ENCODE assay signal across 19 cellular contexts in the genomic region with DNA sequence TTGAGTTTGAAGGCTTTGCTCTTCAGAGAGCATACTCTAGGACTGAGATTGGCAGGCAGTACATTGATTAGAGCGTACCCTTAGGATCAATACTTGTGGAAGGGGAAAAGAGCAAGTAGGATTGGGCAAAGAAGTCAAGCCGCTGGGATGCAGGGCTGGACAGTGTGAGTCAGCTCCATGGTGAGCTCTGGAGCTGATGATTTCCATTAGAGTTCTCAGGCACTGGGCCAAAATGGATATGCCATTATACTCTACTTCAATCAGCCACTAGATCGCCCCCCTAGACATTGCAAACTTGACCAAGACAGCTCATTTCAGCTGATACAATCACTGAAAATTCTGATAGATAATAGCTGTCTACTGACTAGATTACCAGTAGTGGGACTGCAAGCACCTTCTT.
DNase-seq lines count a peak whose midpoint lies in the region; ATAC-seq and TF ChIP-seq lines count a peak whose summit lies in the region.
"Had no signal": no experiment of that assay in that cellular context is flagged by ENCODE, and none has a peak within 500 bp of the region (broad histone marks: within the 10 kb centered on the region; RNA-seq: fewer than 3 reads in every experiment).

No MANE protein-coding gene starts in this region.

- TF ChIP-seq CTCF in SK-N-SH (IDR thresholded peaks at IDR 0.05): no peak
- TF ChIP-seq CTCF in progenitor cell of endocrine pancreas (IDR thresholded peaks at IDR 0.05; ENCODE audit: unreplicated experiment): no peak

- CTCF ChIA-PET in SK-N-SH (lab: Yijun Ruan, JAX): no interaction called here

- no peaks in the 10 kb centered on the region for H3K27me3 ChIP-seq in SK-N-SH (ENCODE audit: insufficient read depth)
- H3K27me3 ChIP-seq: BLaER1 treated with 17β-estradiol and CSF1 and Interleukin-3, amounts not matched to agents 10 nM and 100 nM had no signal

- H4K20me1 ChIP-seq in SK-N-SH (ENCODE audit: insufficient read depth): no peaks in the 10 kb centered on the region
- H4K20me1 ChIP-seq: BLaER1 treated with 17β-estradiol and CSF1 and Interleukin-3, amounts not matched to agents 10 nM and 100 nM had no signal

- H3K27ac Mint-ChIP-seq in progenitor cell of endocrine pancreas: no peak overlapping the region
- H3K27ac Mint-ChIP-seq in stimulated activated naive B cell treated with anti-CD40 and anti-IgM and Interleukin-4, amounts not matched to agents 10 μg/mL and 1 μg/mL and 100 μg/mL, for 72 hours: no peak overlapping the region
- H3K27ac Mint-ChIP-seq: CD8-positive, alpha-beta T cell; GM23338; HFFc6; IgD-negative memory B cell had no signal

- no peaks in the 10 kb centered on the region for H3K9me2 ChIP-seq in SK-N-SH

- no peak for TF ChIP-seq RAD21 in SK-N-SH (IDR thresholded peaks at IDR 0.05; ENCODE audit: low read length)

- H3K9me3 Mint-ChIP-seq in progenitor cell of endocrine pancreas (ENCODE audit: low read depth): peaks cover 13% of the 10 kb centered on the region
- H3K9me3 Mint-ChIP-seq in stimulated activated naive B cell treated with anti-CD40 and anti-IgM and Interleukin-4, amounts not matched to agents 10 μg/mL and 1 μg/mL and 100 μg/mL, for 72 hours: peaks cover 0 to 8% of the 10 kb centered on the region in 2 donors

- H3K9me3 ChIP-seq in SK-N-SH: no peaks in the 10 kb centered on the region
- H3K9me3 ChIP-seq: A549; BLaER1 treated with 17β-estradiol and CSF1 and Interleukin-3, amounts not matched to agents 10 nM and 100 nM had no signal

- WGBS in SK-N-SH (ENCODE audit: low lambda C conversion rate): 80% methylated on average over 3 of the region's 3 CpGs

- H3K4me3 ChIP-seq in SK-N-SH (ENCODE audit: low read depth in 2 of 2, low read length in 1 of 2): no peak overlapping the region
- H3K4me3 ChIP-seq: A549; BLaER1 treated with 17β-estradiol and CSF1 and Interleukin-3, amounts not matched to agents 10 nM and 100 nM; GM23338 had no signal

- ATAC-seq in SK-N-SH treated with all-trans-retinoic acid at 6 μM for 48 hours: peak; percentile 28; the same call in 1 of the 3 replicates
- ATAC-seq in stimulated activated naive B cell treated with anti-CD40 and anti-IgM and Interleukin-4, amounts not matched to agents 10 μg/mL and 1 μg/mL and 100 μg/mL, for 72 hours (replicated peaks): no peak
- ATAC-seq: A549; CD8-positive, alpha-beta T cell; GM23338; HCT116; HepG2 had no signal

- DNase-seq in SK-N-SH: no peak
- peak; percentile 28 for DNase-seq in HT1080 (ENCODE audit: low read depth)
- peak; percentile 13 for DNase-seq in astrocyte of the hippocampus (ENCODE audit: low read depth, low spot score)
- DNase-seq in iris pigment epithelial cell (ENCODE audit: low read depth): peak; percentile 16
- no peak for DNase-seq in progenitor cell of endocrine pancreas (ENCODE audit: low spot score, unreplicated experiment)
- DNase-seq in stimulated activated CD4-positive, alpha-beta T cell treated with anti-CD3 and anti-CD28 coated beads, Interleukin-15, amount 100 ng/mL, for 24 hours: no peak
- no peak for DNase-seq in stimulated activated naive B cell treated with anti-CD40 and anti-IgM and Interleukin-4, amounts not matched to agents 10 μg/mL and 1 μg/mL and 100 μg/mL, for 72 hours
- DNase-seq: Calu3; CD8-positive, alpha-beta T cell; DMS79 treated with DMSO at 0.1 percent for 48 hours; HFFc6 had no signal

- H3K4me3 Mint-ChIP-seq in progenitor cell of endocrine pancreas (ENCODE audit: low read depth): no peak overlapping the region
- no peak overlapping the region for H3K4me3 Mint-ChIP-seq in stimulated activated naive B cell treated with anti-CD40 and anti-IgM and Interleukin-4, amounts not matched to agents 10 μg/mL and 1 μg/mL and 100 μg/mL, for 72 hours
- H3K4me3 Mint-ChIP-seq: CD8-positive, alpha-beta T cell; GM23338; HFFc6; IgD-negative memory B cell had no signal

- no peaks in the 10 kb centered on the region for H3K4me1 Mint-ChIP-seq in progenitor cell of endocrine pancreas (ENCODE audit: low read depth)
- peaks cover 0 to 4% of the 10 kb centered on the region in 2 donors for H3K4me1 Mint-ChIP-seq in stimulated activated naive B cell treated with anti-CD40 and anti-IgM and Interleukin-4, amounts not matched to agents 10 μg/mL and 1 μg/mL and 100 μg/mL, for 72 hours
- H3K4me1 Mint-ChIP-seq: GM23338, IgD-negative memory B cell had no signal

- H3K79me2 ChIP-seq in SK-N-SH (ENCODE audit: insufficient read depth): no peaks in the 10 kb centered on the region

- H3K36me3 ChIP-seq in SK-N-SH (replicated peaks in 1 of 2; ENCODE audit: control insufficient read depth in 1 of 2, insufficient read depth in 2 of 2, low read length in 1 of 2): no peaks in the 10 kb centered on the region
- H3K36me3 ChIP-seq: BLaER1 treated with 17β-estradiol and CSF1 and Interleukin-3, amounts not matched to agents 10 nM and 100 nM had no signal

- no peak overlapping the region for H2AFZ ChIP-seq in SK-N-SH (ENCODE audit: low read depth)
- H2AFZ ChIP-seq: GM23338 had no signal

- H3K27ac ChIP-seq in SK-N-SH (ENCODE audit: low read depth in 2 of 2, low read length in 1 of 2): no peak overlapping the region
- H3K27ac ChIP-seq: 22Rv1; A549; BLaER1 treated with 17β-estradiol and CSF1 and Interleukin-3, amounts not matched to agents 10 nM and 100 nM had no signal

- H3K4me2 ChIP-seq in SK-N-SH: no peak overlapping the region
- H3K4me2 ChIP-seq: A549; BLaER1 treated with 17β-estradiol and CSF1 and Interleukin-3, amounts not matched to agents 10 nM and 100 nM; GM23338 had no signal

- no peaks in the 10 kb centered on the region for H3K27me3 Mint-ChIP-seq in progenitor cell of endocrine pancreas
- H3K27me3 Mint-ChIP-seq in stimulated activated naive B cell treated with anti-CD40 and anti-IgM and Interleukin-4, amounts not matched to agents 10 μg/mL and 1 μg/mL and 100 μg/mL, for 72 hours: no peaks in the 10 kb centered on the region

- POLR2A ChIA-PET in SK-N-SH (lab: Yijun Ruan, JAX): no interaction called here

- peaks cover 0 to 2% of the 10 kb centered on the region in 2 experiments; a peak in 1 of 4 replicates for H3K4me1 ChIP-seq in SK-N-SH (ENCODE audit: control insufficient read depth in 1 of 2, insufficient read depth in 2 of 2, low read depth in 1 of 2, low read length in 1 of 2)
- H3K4me1 ChIP-seq: A549; BLaER1 treated with 17β-estradiol and CSF1 and Interleukin-3, amounts not matched to agents 10 nM and 100 nM had no signal

- no peak for TF ChIP-seq EP300 in SK-N-SH (IDR thresholded peaks at IDR 0.05; ENCODE audit: borderline replicate concordance in 1 of 2, low read depth in 1 of 2, low read length in 1 of 2)

- H3F3A ChIP-seq in SK-N-SH (replicated peaks; ENCODE audit: insufficient read depth): peaks cover 4% of the 10 kb centered on the region

- H3K36me3 Mint-ChIP-seq in progenitor cell of endocrine pancreas (ENCODE audit: insufficient read depth): no peaks in the 10 kb centered on the region
- H3K36me3 Mint-ChIP-seq in stimulated activated naive B cell treated with anti-CD40 and anti-IgM and Interleukin-4, amounts not matched to agents 10 μg/mL and 1 μg/mL and 100 μg/mL, for 72 hours: no peaks in the 10 kb centered on the region
- H3K36me3 Mint-ChIP-seq: CD8-positive, alpha-beta T cell had no signal

- no peak overlapping the region for H3K9ac ChIP-seq in SK-N-SH
- H3K9ac ChIP-seq: BLaER1 treated with 17β-estradiol and CSF1 and Interleukin-3, amounts not matched to agents 10 nM and 100 nM had no signal

TF ChIP-seq in SK-N-SH treated with all-trans-retinoic acid at 6 μM for 48 hours, 23 proteins besides CTCF, POLR2A, EP300 and RAD21:
- TF ChIP-seq OSR1 (CRISPR knock-in tag; IDR thresholded peaks at IDR 0.05) (no peak), TOX (CRISPR knock-in tag; IDR thresholded peaks at IDR 0.05; ENCODE audit: borderline replicate concordance) (no peak), ZC3H10 (CRISPR knock-in tag; IDR thresholded peaks at IDR 0.05) (no peak), RARB (CRISPR knock-in tag; IDR thresholded peaks at IDR 0.05) (no peak)

TF ChIP-seq in SK-N-SH, 30 proteins besides CTCF, POLR2A, EP300 and RAD21 (continues in another document):
- TF ChIP-seq, protein P1, sequence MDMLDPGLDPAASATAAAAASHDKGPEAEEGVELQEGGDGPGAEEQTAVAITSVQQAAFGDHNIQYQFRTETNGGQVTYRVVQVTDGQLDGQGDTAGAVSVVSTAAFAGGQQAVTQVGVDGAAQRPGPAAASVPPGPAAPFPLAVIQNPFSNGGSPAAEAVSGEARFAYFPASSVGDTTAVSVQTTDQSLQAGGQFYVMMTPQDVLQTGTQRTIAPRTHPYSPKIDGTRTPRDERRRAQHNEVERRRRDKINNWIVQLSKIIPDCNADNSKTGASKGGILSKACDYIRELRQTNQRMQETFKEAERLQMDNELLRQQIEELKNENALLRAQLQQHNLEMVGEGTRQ (IDR thresholded peaks at IDR 0.05; ENCODE audit: borderline replicate concordance, low read depth, low read length): no peak
- TF ChIP-seq GATA2 (CRISPR knock-in tag; IDR thresholded peaks at IDR 0.05): no peak
- TF ChIP-seq, protein P2, sequence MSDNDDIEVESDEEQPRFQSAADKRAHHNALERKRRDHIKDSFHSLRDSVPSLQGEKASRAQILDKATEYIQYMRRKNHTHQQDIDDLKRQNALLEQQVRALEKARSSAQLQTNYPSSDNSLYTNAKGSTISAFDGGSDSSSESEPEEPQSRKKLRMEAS (IDR thresholded peaks at IDR 0.05; ENCODE audit: low read depth): no peak
- TF ChIP-seq NRF1 (IDR thresholded peaks at IDR 0.05; ENCODE audit: low read depth, low read length): no peak
- no peak for TF ChIP-seq GABPA (IDR thresholded peaks at IDR 0.05; ENCODE audit: low read depth)
- TF ChIP-seq, protein P3, sequence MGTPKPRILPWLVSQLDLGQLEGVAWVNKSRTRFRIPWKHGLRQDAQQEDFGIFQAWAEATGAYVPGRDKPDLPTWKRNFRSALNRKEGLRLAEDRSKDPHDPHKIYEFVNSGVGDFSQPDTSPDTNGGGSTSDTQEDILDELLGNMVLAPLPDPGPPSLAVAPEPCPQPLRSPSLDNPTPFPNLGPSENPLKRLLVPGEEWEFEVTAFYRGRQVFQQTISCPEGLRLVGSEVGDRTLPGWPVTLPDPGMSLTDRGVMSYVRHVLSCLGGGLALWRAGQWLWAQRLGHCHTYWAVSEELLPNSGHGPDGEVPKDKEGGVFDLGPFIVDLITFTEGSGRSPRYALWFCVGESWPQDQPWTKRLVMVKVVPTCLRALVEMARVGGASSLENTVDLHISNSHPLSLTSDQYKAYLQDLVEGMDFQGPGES (IDR thresholded peaks at IDR 0.05; ENCODE audit: low read depth, low read length): no peak
- TF ChIP-seq CHD2 (IDR thresholded peaks at IDR 0.05; ENCODE audit: low read length, partially characterized antibody): no peak

Comparison
In these comparisons a context has a peak if more than half of its experiments do, and no peak if none do; other contexts are left out.
1. DNase-seq: peak in HT1080 (single experiment), astrocyte of the hippocampus (single experiment) and iris pigment epithelial cell (single experiment); none in SK-N-SH (single experiment), progenitor cell of endocrine pancreas (single experiment), stimulated activated CD4-positive, alpha-beta T cell treated with anti-CD3 and anti-CD28 coated beads, Interleukin-15, amount 100 ng/mL, for 24 hours (single experiment) and stimulated activated naive B cell treated with anti-CD40 and anti-IgM and Interleukin-4, amounts not matched to agents 10 μg/mL and 1 μg/mL and 100 μg/mL, for 72 hours (single experiment).